16 cellular contexts compared by ENCODE assay signal in genomic region chr10:5894458-5894857, GRCh38.
"Had no signal": no experiment of that assay in that cellular context is flagged by ENCODE, and none has a peak within 500 bp of the region (broad histone marks: within the 10 kb centered on the region; RNA-seq: fewer than 3 reads in every experiment).

No MANE protein-coding gene starts in this region.

- FAIRE-seq: endometrium had no signal

- H3K9me3 ChIP-seq: breast epithelium, thoracic aorta had no signal

- H3K9me3 Mint-ChIP-seq: neural crest cell had no signal

- H3K4me3 Mint-ChIP-seq: activated CD4-positive, alpha-beta memory T cell treated with anti-CD3 and anti-CD28 coated beads for 36 hours; activated naive CD8-positive, alpha-beta T cell treated with anti-CD3 and anti-CD28 coated beads, Interleukin-2, amount 10 ng/mL, durations not matched to agents 7 days and 5 days; stimulated activated naive CD8-positive, alpha-beta T cell treated with anti-CD3 and anti-CD28 coated beads, Interleukin-15, amount 100 ng/mL, for 72 hours; T-helper 1 cell treated with Interleukin-12 subunit alpha and Interleukin-12 subunit beta and Interleukin-4 antibody, amounts not matched to agents 30 μg/mL and 1 μg/mL, for 36 hours had no signal

- H3K27me3 Mint-ChIP-seq: activated CD4-positive, alpha-beta memory T cell treated with anti-CD3 and anti-CD28 coated beads for 36 hours; activated naive CD8-positive, alpha-beta T cell treated with anti-CD3 and anti-CD28 coated beads, Interleukin-2, amount 10 ng/mL, durations not matched to agents 7 days and 5 days; stimulated activated naive CD8-positive, alpha-beta T cell treated with anti-CD3 and anti-CD28 coated beads, Interleukin-15, amount 100 ng/mL, for 72 hours had no signal

- H3K27ac ChIP-seq: breast epithelium, dorsolateral prefrontal cortex, esophagus muscularis mucosa, thoracic aorta had no signal

- H3K27me3 ChIP-seq: breast epithelium, dorsolateral prefrontal cortex, esophagus muscularis mucosa had no signal

- H3K27ac Mint-ChIP-seq: activated CD4-positive, alpha-beta memory T cell treated with anti-CD3 and anti-CD28 coated beads for 36 hours; activated naive CD8-positive, alpha-beta T cell treated with anti-CD3 and anti-CD28 coated beads, Interleukin-2, amount 10 ng/mL, durations not matched to agents 7 days and 5 days; stimulated activated naive CD8-positive, alpha-beta T cell treated with anti-CD3 and anti-CD28 coated beads, Interleukin-15, amount 100 ng/mL, for 72 hours; T-helper 1 cell treated with Interleukin-12 subunit alpha and Interleukin-12 subunit beta and Interleukin-4 antibody, amounts not matched to agents 30 μg/mL and 1 μg/mL, for 36 hours had no signal

- H3K36me3 ChIP-seq: breast epithelium, thoracic aorta had no signal

- DNase-seq: activated CD4-positive, alpha-beta memory T cell treated with anti-CD3 and anti-CD28 coated beads for 36 hours; activated CD4-positive, CD25-positive, alpha-beta regulatory T cell treated with anti-CD3 and anti-CD28 coated beads, Interleukin-2, amount 50 U/mL, for 72 hours; activated naive CD8-positive, alpha-beta T cell treated with anti-CD3 and anti-CD28 coated beads, Interleukin-2, amount 10 ng/mL, durations not matched to agents 7 days and 5 days; aorta; dorsolateral prefrontal cortex; glutamatergic neuron; stimulated activated CD4-positive, alpha-beta T cell treated with anti-CD3 and anti-CD28 coated beads, Interleukin-4, amount 100 ng/mL, for 1 hour; stimulated activated CD8-positive, alpha-beta memory T cell treated with anti-CD3 and anti-CD28 coated beads, Interleukin-4, amount 100 ng/mL, for 48 hours; stimulated activated naive CD8-positive, alpha-beta T cell treated with anti-CD3 and anti-CD28 coated beads, Interleukin-15, amount 100 ng/mL, for 72 hours had no signal

- ATAC-seq: SK-N-SH treated with all-trans-retinoic acid at 6 μM for 48 hours; stimulated activated naive CD8-positive, alpha-beta T cell treated with anti-CD3 and anti-CD28 coated beads, Interleukin-15, amount 100 ng/mL, for 72 hours had no signal

- H3K4me3 ChIP-seq: breast epithelium, dorsolateral prefrontal cortex, esophagus muscularis mucosa, thoracic aorta had no signal
